In genomic region chr1:26169669-26170471, GRCh38 we compare ENCODE assay signal across 1 cellular context.
TF ChIP-seq lines count a peak whose summit lies in the region.

ZNF593 (plus strand) TSS chr1:26169908; CDS start chr1:26169984, 76 bp downstream.

TF ChIP-seq in HEK293, 187 proteins besides CTCF, POLR2A, EP300 and RAD21 (continued from another document and continues in another):
- TF ChIP-seq, protein P1, sequence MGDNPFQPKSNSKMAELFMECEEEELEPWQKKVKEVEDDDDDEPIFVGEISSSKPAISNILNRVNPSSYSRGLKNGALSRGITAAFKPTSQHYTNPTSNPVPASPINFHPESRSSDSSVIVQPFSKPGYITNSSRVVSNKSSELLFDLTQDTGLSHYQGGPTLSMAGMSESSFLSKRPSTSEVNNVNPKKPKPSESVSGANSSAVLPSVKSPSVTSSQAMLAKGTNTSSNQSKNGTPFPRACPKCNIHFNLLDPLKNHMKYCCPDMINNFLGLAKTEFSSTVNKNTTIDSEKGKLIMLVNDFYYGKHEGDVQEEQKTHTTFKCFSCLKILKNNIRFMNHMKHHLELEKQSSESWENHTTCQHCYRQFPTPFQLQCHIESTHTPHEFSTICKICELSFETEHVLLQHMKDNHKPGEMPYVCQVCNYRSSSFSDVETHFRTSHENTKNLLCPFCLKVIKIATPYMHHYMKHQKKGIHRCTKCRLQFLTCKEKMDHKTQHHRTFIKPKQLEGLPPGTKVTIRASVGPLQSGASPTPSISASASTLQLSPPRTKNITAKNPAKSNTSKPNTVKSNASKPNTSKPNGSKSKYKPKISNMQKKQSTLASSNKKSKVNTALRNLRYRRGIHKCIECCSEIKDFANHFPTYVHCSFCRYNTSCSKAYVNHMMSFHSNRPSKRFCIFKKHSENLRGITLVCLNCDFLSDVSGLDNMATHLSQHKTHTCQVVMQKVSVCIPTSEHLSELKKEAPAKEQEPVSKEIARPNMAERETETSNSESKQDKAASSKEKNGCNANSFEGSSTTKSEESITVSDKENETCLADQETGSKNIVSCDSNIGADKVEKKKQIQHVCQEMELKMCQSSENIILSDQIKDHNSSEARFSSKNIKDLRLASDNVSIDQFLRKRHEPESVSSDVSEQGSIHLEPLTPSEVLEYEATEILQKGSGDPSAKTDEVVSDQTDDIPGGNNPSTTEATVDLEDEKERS (tag by site-specific recombination; IDR thresholded peaks at IDR 0.05) = 0 out of 2 replicates have a peak, but pooled peaks have one; percentile 41
- TF ChIP-seq GLIS1 (tag by site-specific recombination; IDR thresholded peaks at IDR 0.05) (peak; percentile 97), TRIM28 (IDR thresholded peaks at IDR 0.05; ENCODE audit: borderline replicate concordance, low read length) (no peak), ZNF76 (tag by site-specific recombination; IDR thresholded peaks at IDR 0.05; ENCODE audit: borderline replicate concordance, low read depth) (peak; percentile 75), KLF1 (tag by site-specific recombination; IDR thresholded peaks at IDR 0.05) (peak; percentile 55), ZNF221 (tag by site-specific recombination; IDR thresholded peaks at IDR 0.05; ENCODE audit: borderline replicate concordance) (no peak), ZNF692 (tag by site-specific recombination; IDR thresholded peaks at IDR 0.05) (peak; percentile 83), ZNF785 (tag by site-specific recombination; IDR thresholded peaks at IDR 0.05) (no peak), ZNF311 (tag by site-specific recombination; IDR thresholded peaks at IDR 0.05; ENCODE audit: borderline replicate concordance) (no peak), ZFP41 (tag by site-specific recombination; IDR thresholded peaks at IDR 0.05; ENCODE audit: borderline replicate concordance) (no peak), GFI1B (tag by site-specific recombination; IDR thresholded peaks at IDR 0.05) (no peak), ZNF555 (tag by site-specific recombination; conservative IDR thresholded peaks at IDR 0.05) (no peak), ZNF510 (tag by site-specific recombination; IDR thresholded peaks at IDR 0.05; ENCODE audit: insufficient replicate concordance) (no peak), ZNF18 (tag by site-specific recombination; IDR thresholded peaks at IDR 0.05) (0 out of 2 replicates have a peak, but pooled peaks have one; percentile 52), ZNF792 (tag by site-specific recombination; IDR thresholded peaks at IDR 0.05) (peak; percentile 85; the same call in 1 of the 2 replicates), ZNF660 (tag by site-specific recombination; IDR thresholded peaks at IDR 0.05) (peak; percentile 80), ZNF302 (tag by site-specific recombination; IDR thresholded peaks at IDR 0.05; ENCODE audit: low read depth) (no peak), ZNF629 (tag by site-specific recombination; IDR thresholded peaks at IDR 0.05) (peak; percentile 100), SP2 (tag by site-specific recombination; IDR thresholded peaks at IDR 0.05) (peak; percentile 70), ZNF571 (tag by site-specific recombination; IDR thresholded peaks at IDR 0.05) (no peak), ZNF391 (tag by site-specific recombination; IDR thresholded peaks at IDR 0.05; ENCODE audit: borderline replicate concordance, low read depth) (peak; percentile 87; the same call in 1 of the 2 replicates), ZBTB21 (tag by site-specific recombination; IDR thresholded peaks at IDR 0.05) (peak; percentile 100), EGR2 (tag by site-specific recombination; IDR thresholded peaks at IDR 0.05; ENCODE audit: low read depth) (no peak), ZNF501 (tag by site-specific recombination; IDR thresholded peaks at IDR 0.05) (peak; percentile 98), ELK4 (IDR thresholded peaks at IDR 0.05; ENCODE audit: borderline replicate concordance, low read depth, low read length) (no peak; the same call in 1 of the 2 replicates), ZNF341 (tag by site-specific recombination; IDR thresholded peaks at IDR 0.05; ENCODE audit: low read depth) (peak; percentile 75), ZNF24 (tag by site-specific recombination; IDR thresholded peaks at IDR 0.05) (peak; percentile 83), FEZF1 (tag by site-specific recombination; IDR thresholded peaks at IDR 0.05) (peak; percentile 33; the same call in 1 of the 2 replicates), ZNF398 (tag by site-specific recombination; IDR thresholded peaks at IDR 0.05) (peak; percentile 16; the same call in 1 of the 2 replicates), ZNF549 (tag by site-specific recombination; IDR thresholded peaks at IDR 0.05) (no peak), ZNF140 (tag by site-specific recombination; IDR thresholded peaks at IDR 0.05) (no peak), HOXD13 (CRISPR knock-in tag; IDR thresholded peaks at IDR 0.05; ENCODE audit: borderline replicate concordance) (no peak), PATZ1 (tag by site-specific recombination; IDR thresholded peaks at IDR 0.05) (peak; percentile 93), ZNF658 (tag by site-specific recombination; IDR thresholded peaks at IDR 0.05) (peak; percentile 24; the same call in 1 of the 2 replicates), ZNF843 (tag by site-specific recombination; IDR thresholded peaks at IDR 0.05) (peak; percentile 66), ZNF529 (tag by site-specific recombination; IDR thresholded peaks at IDR 0.05; ENCODE audit: insufficient replicate concordance) (no peak)
- TF ChIP-seq, protein P2, sequence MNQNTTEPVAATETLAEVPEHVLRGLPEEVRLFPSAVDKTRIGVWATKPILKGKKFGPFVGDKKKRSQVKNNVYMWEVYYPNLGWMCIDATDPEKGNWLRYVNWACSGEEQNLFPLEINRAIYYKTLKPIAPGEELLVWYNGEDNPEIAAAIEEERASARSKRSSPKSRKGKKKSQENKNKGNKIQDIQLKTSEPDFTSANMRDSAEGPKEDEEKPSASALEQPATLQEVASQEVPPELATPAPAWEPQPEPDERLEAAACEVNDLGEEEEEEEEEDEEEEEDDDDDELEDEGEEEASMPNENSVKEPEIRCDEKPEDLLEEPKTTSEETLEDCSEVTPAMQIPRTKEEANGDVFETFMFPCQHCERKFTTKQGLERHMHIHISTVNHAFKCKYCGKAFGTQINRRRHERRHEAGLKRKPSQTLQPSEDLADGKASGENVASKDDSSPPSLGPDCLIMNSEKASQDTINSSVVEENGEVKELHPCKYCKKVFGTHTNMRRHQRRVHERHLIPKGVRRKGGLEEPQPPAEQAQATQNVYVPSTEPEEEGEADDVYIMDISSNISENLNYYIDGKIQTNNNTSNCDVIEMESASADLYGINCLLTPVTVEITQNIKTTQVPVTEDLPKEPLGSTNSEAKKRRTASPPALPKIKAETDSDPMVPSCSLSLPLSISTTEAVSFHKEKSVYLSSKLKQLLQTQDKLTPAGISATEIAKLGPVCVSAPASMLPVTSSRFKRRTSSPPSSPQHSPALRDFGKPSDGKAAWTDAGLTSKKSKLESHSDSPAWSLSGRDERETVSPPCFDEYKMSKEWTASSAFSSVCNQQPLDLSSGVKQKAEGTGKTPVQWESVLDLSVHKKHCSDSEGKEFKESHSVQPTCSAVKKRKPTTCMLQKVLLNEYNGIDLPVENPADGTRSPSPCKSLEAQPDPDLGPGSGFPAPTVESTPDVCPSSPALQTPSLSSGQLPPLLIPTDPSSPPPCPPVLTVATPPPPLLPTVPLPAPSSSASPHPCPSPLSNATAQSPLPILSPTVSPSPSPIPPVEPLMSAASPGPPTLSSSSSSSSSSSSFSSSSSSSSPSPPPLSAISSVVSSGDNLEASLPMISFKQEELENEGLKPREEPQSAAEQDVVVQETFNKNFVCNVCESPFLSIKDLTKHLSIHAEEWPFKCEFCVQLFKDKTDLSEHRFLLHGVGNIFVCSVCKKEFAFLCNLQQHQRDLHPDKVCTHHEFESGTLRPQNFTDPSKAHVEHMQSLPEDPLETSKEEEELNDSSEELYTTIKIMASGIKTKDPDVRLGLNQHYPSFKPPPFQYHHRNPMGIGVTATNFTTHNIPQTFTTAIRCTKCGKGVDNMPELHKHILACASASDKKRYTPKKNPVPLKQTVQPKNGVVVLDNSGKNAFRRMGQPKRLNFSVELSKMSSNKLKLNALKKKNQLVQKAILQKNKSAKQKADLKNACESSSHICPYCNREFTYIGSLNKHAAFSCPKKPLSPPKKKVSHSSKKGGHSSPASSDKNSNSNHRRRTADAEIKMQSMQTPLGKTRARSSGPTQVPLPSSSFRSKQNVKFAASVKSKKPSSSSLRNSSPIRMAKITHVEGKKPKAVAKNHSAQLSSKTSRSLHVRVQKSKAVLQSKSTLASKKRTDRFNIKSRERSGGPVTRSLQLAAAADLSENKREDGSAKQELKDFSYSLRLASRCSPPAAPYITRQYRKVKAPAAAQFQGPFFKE (tag by site-specific recombination; IDR thresholded peaks at IDR 0.05; ENCODE audit: borderline replicate concordance) = peak; percentile 73; the same call in 1 of the 2 replicates
- TF ChIP-seq, protein P3, sequence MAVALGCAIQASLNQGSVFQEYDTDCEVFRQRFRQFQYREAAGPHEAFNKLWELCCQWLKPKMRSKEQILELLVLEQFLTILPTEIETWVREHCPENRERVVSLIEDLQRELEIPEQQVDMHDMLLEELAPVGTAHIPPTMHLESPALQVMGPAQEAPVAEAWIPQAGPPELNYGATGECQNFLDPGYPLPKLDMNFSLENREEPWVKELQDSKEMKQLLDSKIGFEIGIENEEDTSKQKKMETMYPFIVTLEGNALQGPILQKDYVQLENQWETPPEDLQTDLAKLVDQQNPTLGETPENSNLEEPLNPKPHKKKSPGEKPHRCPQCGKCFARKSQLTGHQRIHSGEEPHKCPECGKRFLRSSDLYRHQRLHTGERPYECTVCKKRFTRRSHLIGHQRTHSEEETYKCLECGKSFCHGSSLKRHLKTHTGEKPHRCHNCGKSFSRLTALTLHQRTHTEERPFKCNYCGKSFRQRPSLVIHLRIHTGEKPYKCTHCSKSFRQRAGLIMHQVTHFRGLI (tag by site-specific recombination; IDR thresholded peaks at IDR 0.05) = peak; percentile 85
- TF ChIP-seq, protein P4, sequence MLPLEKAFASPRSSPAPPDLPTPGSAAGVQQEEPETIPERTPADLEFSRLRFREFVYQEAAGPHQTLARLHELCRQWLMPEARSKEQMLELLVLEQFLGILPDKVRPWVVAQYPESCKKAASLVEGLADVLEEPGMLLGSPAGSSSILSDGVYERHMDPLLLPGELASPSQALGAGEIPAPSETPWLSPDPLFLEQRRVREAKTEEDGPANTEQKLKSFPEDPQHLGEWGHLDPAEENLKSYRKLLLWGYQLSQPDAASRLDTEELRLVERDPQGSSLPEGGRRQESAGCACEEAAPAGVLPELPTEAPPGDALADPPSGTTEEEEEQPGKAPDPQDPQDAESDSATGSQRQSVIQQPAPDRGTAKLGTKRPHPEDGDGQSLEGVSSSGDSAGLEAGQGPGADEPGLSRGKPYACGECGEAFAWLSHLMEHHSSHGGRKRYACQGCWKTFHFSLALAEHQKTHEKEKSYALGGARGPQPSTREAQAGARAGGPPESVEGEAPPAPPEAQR (tag by site-specific recombination; IDR thresholded peaks at IDR 0.05) = peak; percentile 54; the same call in 1 of the 2 replicates
